22 cellular contexts compared by ENCODE assay signal in the genomic region with DNA sequence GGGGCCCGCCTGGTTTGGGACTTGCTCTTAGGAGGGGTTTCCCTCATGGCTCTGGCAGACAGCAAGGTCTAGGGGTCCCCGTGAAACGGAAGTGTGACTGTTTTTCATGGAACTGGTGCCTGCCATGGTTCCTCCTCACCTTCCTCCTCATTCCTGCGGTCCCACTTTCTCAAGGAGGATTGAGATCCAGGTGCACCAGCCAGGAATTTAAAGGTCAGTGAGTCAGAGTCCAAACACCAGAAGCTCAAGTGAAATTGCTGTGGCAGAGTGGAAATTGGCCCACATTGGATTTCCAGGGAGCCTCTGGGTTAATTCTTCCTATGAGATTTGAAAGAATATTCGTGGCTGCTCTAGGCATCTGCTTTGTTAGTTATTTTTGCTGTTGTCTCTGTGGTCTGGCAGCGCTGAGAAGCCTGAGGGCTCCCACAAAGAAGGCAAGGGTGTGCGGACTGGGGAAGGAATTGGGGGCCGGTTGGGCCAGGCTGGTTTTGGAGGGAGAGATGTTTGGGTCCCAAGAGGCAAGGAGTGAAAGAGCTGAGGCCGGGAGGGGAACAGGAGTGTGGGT.
DNase-seq lines count a peak whose midpoint lies in the region; ATAC-seq and TF ChIP-seq lines count a peak whose summit lies in the region.
"Had no signal": no experiment of that assay in that cellular context is flagged by ENCODE, and none has a peak within 500 bp of the region (broad histone marks: within the 10 kb centered on the region; RNA-seq: fewer than 3 reads in every experiment).

No MANE protein-coding gene starts in this region.

- no peaks in the 10 kb centered on the region for H3K36me3 ChIP-seq in Karpas-422 (ENCODE audit: insufficient read depth, low read length)

- intact Hi-C loops in sciatic nerve (cut with DNase I) = no loop called here

- TF ChIP-seq CTCF in epithelial cell of esophagus (IDR thresholded peaks at IDR 0.05; ENCODE audit: insufficient read depth, low read depth, low read length, missing control alignments) = no peak

- 0 out of 2 replicates have a peak, but pooled peaks cover 5% of the 10 kb centered on the region for H3K27me3 ChIP-seq in Karpas-422 (ENCODE audit: low read length)

- H3K9ac ChIP-seq in Karpas-422 (ENCODE audit: low read length) = no peak overlapping the region
- H3K9ac ChIP-seq: GM23248 had no signal

- H3K4me1 ChIP-seq in Karpas-422 (ENCODE audit: low read length) = peaks cover 6% of the 10 kb centered on the region

- ATAC-seq in sciatic nerve = peak; percentile 40
- ATAC-seq: CD8-positive, alpha-beta T cell had no signal

- DNase-seq in HT1080 (ENCODE audit: low read depth) (peak; percentile 32), amniotic epithelial cell (ENCODE audit: low read depth) (peak; percentile 21), epithelial cell of esophagus (ENCODE audit: low read depth) (peak; percentile 35), sciatic nerve (ENCODE audit: low spot score) (no peak), NCI-H526 treated with DMSO at 0.1 percent for 48 hours (lab: John Stamatoyannopoulos, UW) (no peak), amygdala (lab: John Stamatoyannopoulos, UW) (no peak), Karpas-422 (no peak), NCI-H1048 (lab: John Stamatoyannopoulos, UW) (no peak)
- DNase-seq: AML-193; C1 segment of cervical spinal cord; Calu3; CD8-positive, alpha-beta T cell; DMS153; GM23248; H9; KBM-7; MV-4-11; NCI-H1694 treated with DMSO at 0.1 percent for 48 hours; NCI-H446; NCI-H526; OCI-M1 had no signal

- H3K27ac ChIP-seq in Karpas-422 (ENCODE audit: low read length) = no peak overlapping the region
- H3K27ac ChIP-seq: GM23248, SK-N-MC had no signal

- no peaks in the 10 kb centered on the region for H3K79me2 ChIP-seq in Karpas-422 (ENCODE audit: low read length)

- H2AFZ ChIP-seq in Karpas-422 (ENCODE audit: low read length) = no peak overlapping the region
- H2AFZ ChIP-seq: GM23248 had no signal

- H3K4me2 ChIP-seq in Karpas-422 (ENCODE audit: low read depth, low read length, poor library complexity, severe bottlenecking) = no peak overlapping the region

- no peaks in the 10 kb centered on the region for H3K9me2 ChIP-seq in Karpas-422 (replicated peaks; ENCODE audit: insufficient read depth, low read length)

- H4K20me1 ChIP-seq in Karpas-422 (ENCODE audit: insufficient read depth, low read depth, low read length) = no peaks in the 10 kb centered on the region

- H3K4me3 ChIP-seq in epithelial cell of esophagus (ENCODE audit: low read length) (no peak overlapping the region), Karpas-422 (ENCODE audit: low read length) (no peak overlapping the region)
- H3K4me3 ChIP-seq: GM23248, SK-N-MC had no signal

- H3K9me3 ChIP-seq in Karpas-422 (ENCODE audit: low read length) = no peaks in the 10 kb centered on the region

Comparison
In these comparisons a context has a peak if more than half of its experiments do, and no peak if none do; other contexts are left out.
1. DNase-seq: peak in HT1080 (single experiment), amniotic epithelial cell (single experiment) and epithelial cell of esophagus (single experiment); none in sciatic nerve (single experiment), NCI-H526 treated with DMSO at 0.1 percent for 48 hours (single experiment), amygdala (0 of 56), Karpas-422 (single experiment) and NCI-H1048 (single experiment).